In genomic region chr1:208093754-208094719, GRCh38 we compare ENCODE assay signal across 1 cellular context.
TF ChIP-seq lines count a peak whose summit lies in the region.

No MANE protein-coding gene starts in this region.

TF ChIP-seq in K562, 482 proteins besides CTCF, POLR2A, EP300 and RAD21 (continued from another document):
- TF ChIP-seq TCF15 (CRISPR knock-in tag; IDR thresholded peaks at IDR 0.05) (0 out of 2 replicates have a peak, but pooled peaks have one; percentile 22), SRF (CRISPR knock-in tag; IDR thresholded peaks at IDR 0.05) (no peak), ATF1 (CRISPR knock-in tag; IDR thresholded peaks at IDR 0.05) (no peak), ATF1 (tag; IDR thresholded peaks at IDR 0.05) (peak; percentile 43), ZKSCAN8 (CRISPR knock-in tag; IDR thresholded peaks at IDR 0.05) (no peak), KLF16 (IDR thresholded peaks at IDR 0.05) (0 out of 2 replicates have a peak, but pooled peaks have one; percentile 9), JUND (IDR thresholded peaks at IDR 0.05; ENCODE audit: borderline replicate concordance, low read depth, low read length) (peak; percentile 83), JUND (tag; IDR thresholded peaks at IDR 0.05; ENCODE audit: borderline replicate concordance, low read depth, low read length) (peak; percentile 85), KAT7 (CRISPR knock-in tag; IDR thresholded peaks at IDR 0.05; ENCODE audit: borderline replicate concordance) (no peak), SMARCC2 (IDR thresholded peaks at IDR 0.05; ENCODE audit: low read depth) (no peak), MLLT1 (IDR thresholded peaks at IDR 0.05) (0 out of 4 replicates have a peak, but pooled peaks of 1 of the 2 experiments have one; percentile 24), YY1 (IDR thresholded peaks at IDR 0.05; ENCODE audit: borderline replicate concordance in 1 of 3, control insufficient read depth in 1 of 3, extremely low read depth in 1 of 3, insufficient read depth in 3 of 3, insufficient read length in 1 of 3, insufficient replicate concordance in 2 of 3, low read depth in 1 of 3, low read length in 2 of 3) (peak in 1 of 3 experiments; percentile 12), RREB1 (CRISPR knock-in tag; IDR thresholded peaks at IDR 0.05) (peak; percentile 94; the same call in 1 of the 2 replicates), ZNF586 (CRISPR knock-in tag; conservative IDR thresholded peaks at IDR 0.05) (no peak), PHF20 (IDR thresholded peaks at IDR 0.05; ENCODE audit: partially characterized antibody) (no peak), ZNF384 (IDR thresholded peaks at IDR 0.05; ENCODE audit: low read depth, low read length) (peak; percentile 75), ATF7 (IDR thresholded peaks at IDR 0.05) (peak; percentile 90), ZKSCAN1 (IDR thresholded peaks at IDR 0.05; ENCODE audit: low read depth, low read length) (no peak), NEUROD1 (IDR thresholded peaks at IDR 0.05; ENCODE audit: borderline replicate concordance, low read depth, low read length, partially characterized antibody) (peak; percentile 33), POLR2AphosphoS5 (IDR thresholded peaks at IDR 0.05; ENCODE audit: control insufficient read depth, insufficient read depth, low read depth, low read length) (no peak), CTCFL (IDR thresholded peaks at IDR 0.05; ENCODE audit: borderline replicate concordance, insufficient read depth, low read depth, low read length, poor library complexity, severe bottlenecking) (peak; percentile 92), NFRKB (IDR thresholded peaks at IDR 0.05; ENCODE audit: low read depth) (no peak), XRCC5 (IDR thresholded peaks at IDR 0.05; ENCODE audit: low read depth, low read length) (peak; percentile 50; the same call in 1 of the 2 replicates), ATF3 (IDR thresholded peaks at IDR 0.05) (peak; percentile 94), ATF3 (CRISPR knock-in tag; conservative IDR thresholded peaks at IDR 0.05) (no peak), RFX1 (IDR thresholded peaks at IDR 0.05) (peak; percentile 95), HNRNPK (IDR thresholded peaks at IDR 0.05; ENCODE audit: low read depth, low read length, poor library complexity, severe bottlenecking) (no peak), NFATC3 (IDR thresholded peaks at IDR 0.05) (no peak), CSDE1 (IDR thresholded peaks at IDR 0.05) (peak in 1 of 2 experiments; percentile 84; a peak in 2 of 4 replicates), CREM (IDR thresholded peaks at IDR 0.05; ENCODE audit: low read depth) (peak; percentile 51; the same call in 1 of the 2 replicates), CBX2 (IDR thresholded peaks at IDR 0.05; ENCODE audit: insufficient read depth, low read length, poor library complexity, severe bottlenecking) (no peak), BMI1 (IDR thresholded peaks at IDR 0.05; ENCODE audit: low read length) (peak; percentile 88), CTBP1 (IDR thresholded peaks at IDR 0.05; ENCODE audit: borderline replicate concordance) (peak; percentile 86), SMAD3 (CRISPR knock-in tag; conservative IDR thresholded peaks at IDR 0.05) (no peak), ESRRA (IDR thresholded peaks at IDR 0.05; ENCODE audit: borderline replicate concordance, low read depth) (0 out of 2 replicates have a peak, but pooled peaks have one; percentile 22), SOX6 (IDR thresholded peaks at IDR 0.05) (0 out of 2 replicates have a peak, but pooled peaks have one; percentile 15), RB1 (IDR thresholded peaks at IDR 0.05; ENCODE audit: low read depth) (peak; percentile 45; the same call in 1 of the 2 replicates), NR2C2 (CRISPR knock-in tag; IDR thresholded peaks at IDR 0.05) (no peak), NR2C2 (tag; IDR thresholded peaks at IDR 0.05) (0 out of 2 replicates have a peak, but pooled peaks have one; percentile 6), KDM1A (IDR thresholded peaks at IDR 0.05) (peak; percentile 77 to 79)
